Comparison of ENCODE assay signal across 10 cellular contexts in the genomic region with DNA sequence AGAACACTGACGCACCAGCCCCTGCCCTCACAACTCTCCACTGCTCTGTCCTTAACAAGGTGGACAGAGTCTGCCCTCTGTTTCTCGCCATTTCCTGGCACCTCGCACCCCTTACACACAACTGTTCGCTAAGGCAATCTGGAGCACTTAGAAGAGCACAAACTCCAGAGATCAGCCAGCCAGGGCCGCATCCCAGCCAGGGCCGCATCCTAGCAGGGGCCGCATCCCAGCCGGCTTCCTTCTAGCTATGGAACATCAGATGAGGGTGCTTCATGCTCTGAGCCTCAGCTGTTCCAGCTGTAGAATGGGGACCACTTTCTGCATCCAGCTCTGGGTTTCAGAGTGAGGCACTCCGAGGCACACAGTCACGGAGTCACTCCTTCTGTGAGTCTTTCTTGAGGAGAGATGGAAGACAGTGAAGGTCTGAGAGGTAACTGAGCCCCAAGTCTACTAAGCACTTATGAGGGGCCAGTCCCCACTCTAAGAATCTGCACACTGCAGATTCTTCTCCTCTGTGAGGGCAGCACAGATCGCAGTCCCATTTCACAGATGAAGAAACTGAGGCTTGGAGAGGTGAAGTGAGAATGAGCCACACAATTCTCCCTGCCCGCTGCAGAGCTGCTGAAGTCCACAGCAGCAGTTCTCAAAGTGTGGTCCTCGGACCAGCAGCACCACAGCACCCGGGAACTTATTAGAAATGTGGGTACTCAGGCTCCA. TPM values are rescaled to one million over a fixed set of nuclear protein-coding genes. Genes with fewer than 3 reads are reported as not detected.
DNase-seq lines count a peak whose midpoint lies in the region; ATAC-seq and TF ChIP-seq lines count a peak whose summit lies in the region.
"Had no signal": no experiment of that assay in that cellular context is flagged by ENCODE, and none has a peak within 500 bp of the region (broad histone marks: within the 10 kb centered on the region; RNA-seq: fewer than 3 reads in every experiment).

No MANE protein-coding gene starts in this region.

- TF ChIP-seq POLR2A in right lobe of liver (IDR thresholded peaks at IDR 0.05) = no peak

- peaks cover 92% of the 10 kb centered on the region for H3K4me1 Mint-ChIP-seq in activated CD4-positive, alpha-beta T cell treated with anti-CD3 and anti-CD28 coated beads, Interleukin-2, amount 10 ng/mL, durations not matched to agents 7 days and 5 days
- peaks cover 63% of the 10 kb centered on the region for H3K4me1 Mint-ChIP-seq in activated T-helper 17 cell treated with anti-CD3 and anti-CD28 coated beads, Interleukin-2, amount 50 U/mL, for 72 hours

- no peaks in the 10 kb centered on the region for H3K9me3 ChIP-seq in right lobe of liver

- intact Hi-C loops in right lobe of liver (cut with DNase I) = no loop called here

- 84% methylated on average over 9 of the region's 14 CpGs for WGBS in right lobe of liver (ENCODE audit: insufficient coverage, low coverage, low lambda C conversion rate, missing lambda C conversion rate)

- H3K4me1 ChIP-seq in right lobe of liver = peaks cover 0 to 14% (median 0%) of the 10 kb centered on the region in 4 donors

- TF ChIP-seq CTCF in right lobe of liver (IDR thresholded peaks at IDR 0.05) = no peak

- peak overlapping the region in 2 of 3 donors; percentile 9 to 19 for H3K27ac ChIP-seq in right lobe of liver
- peak overlapping the region; percentile 53 for H3K27ac ChIP-seq in substantia nigra (ENCODE audit: low read depth, low read length, poor library complexity, severe bottlenecking)

- no peak for DNase-seq in activated CD4-positive, alpha-beta T cell treated with anti-CD3 and anti-CD28 coated beads, Interleukin-2, amount 10 ng/mL, durations not matched to agents 7 days and 5 days
- no peak for DNase-seq in activated CD4-positive, alpha-beta T cell treated with anti-CD3 and anti-CD28 coated beads, Interleukin-2, amount 50 U/mL, for 1 hour
- peak in 1 of 3 donors; percentile 50 for DNase-seq in right lobe of liver
- no peak for DNase-seq in substantia nigra (lab: John Stamatoyannopoulos, UW)
- no peak for DNase-seq in medulla oblongata (ENCODE audit: extremely low spot score)
- DNase-seq: NCI-H1436, NCI-H774 had no signal

- H3K36me3 ChIP-seq in right lobe of liver = no peaks in the 10 kb centered on the region

- no peaks in the 10 kb centered on the region for H3K27me3 Mint-ChIP-seq in activated CD4-positive, alpha-beta T cell treated with anti-CD3 and anti-CD28 coated beads, Interleukin-2, amount 10 ng/mL, durations not matched to agents 7 days and 5 days
- no peaks in the 10 kb centered on the region for H3K27me3 Mint-ChIP-seq in activated T-helper 17 cell treated with anti-CD3 and anti-CD28 coated beads, Interleukin-2, amount 50 U/mL, for 72 hours

- peak overlapping the region; percentile 67 for H3K4me3 Mint-ChIP-seq in activated CD4-positive, alpha-beta T cell treated with anti-CD3 and anti-CD28 coated beads, Interleukin-2, amount 10 ng/mL, durations not matched to agents 7 days and 5 days
- peak overlapping the region; percentile 98 for H3K4me3 Mint-ChIP-seq in activated T-helper 17 cell treated with anti-CD3 and anti-CD28 coated beads, Interleukin-2, amount 50 U/mL, for 72 hours

- H3K27ac Mint-ChIP-seq in activated CD4-positive, alpha-beta T cell treated with anti-CD3 and anti-CD28 coated beads, Interleukin-2, amount 10 ng/mL, durations not matched to agents 7 days and 5 days = peak overlapping the region; percentile 86
- H3K27ac Mint-ChIP-seq in activated T-helper 17 cell treated with anti-CD3 and anti-CD28 coated beads, Interleukin-2, amount 50 U/mL, for 72 hours = peak overlapping the region; percentile 96

- H3K27me3 ChIP-seq in right lobe of liver = no peaks in the 10 kb centered on the region

- POLR2A ChIA-PET in activated CD4-positive, alpha-beta T cell treated with anti-CD3 and anti-CD28 coated beads, Interleukin-2, amount 10 ng/mL, durations not matched to agents 7 days and 5 days (lab: Charles Lee) = interaction anchor here (0.6 kb wide), 1 partner anchor 82 kb away, joined by 6 read pairs; no protein-coding TSS in a partner anchor

- CTCF ChIA-PET in activated CD4-positive, alpha-beta T cell treated with anti-CD3 and anti-CD28 coated beads, Interleukin-2, amount 10 ng/mL, durations not matched to agents 7 days and 5 days (lab: Charles Lee) = interaction anchor here (0.6 to 1.8 kb wide), 8 partner anchors 10 to 141 kb away, joined by 3 to 8 read pairs (median 3); no protein-coding TSS in a partner anchor

- ATAC-seq in activated T-helper 17 cell treated with anti-CD3 and anti-CD28 coated beads, Interleukin-2, amount 50 U/mL, for 72 hours (replicated peaks) = no peak
- ATAC-seq in right lobe of liver = no peak
- no peak for ATAC-seq in GM18907 (IDR thresholded peaks at IDR 0.05; ENCODE audit: unreplicated experiment)
- no peak for ATAC-seq in activated CD4-positive, CD25-positive, alpha-beta regulatory T cell treated with anti-CD3 and anti-CD28 coated beads, Interleukin-2, amount 50 U/mL, for 24 hours

- H3K36me3 Mint-ChIP-seq in activated CD4-positive, alpha-beta T cell treated with anti-CD3 and anti-CD28 coated beads, Interleukin-2, amount 10 ng/mL, durations not matched to agents 7 days and 5 days (ENCODE audit: low read depth) = peaks cover 78% of the 10 kb centered on the region
- H3K36me3 Mint-ChIP-seq in activated T-helper 17 cell treated with anti-CD3 and anti-CD28 coated beads, Interleukin-2, amount 50 U/mL, for 72 hours (ENCODE audit: low read depth) = peaks cover 51% of the 10 kb centered on the region

- H3K9me3 Mint-ChIP-seq in activated CD4-positive, alpha-beta T cell treated with anti-CD3 and anti-CD28 coated beads, Interleukin-2, amount 10 ng/mL, durations not matched to agents 7 days and 5 days = no peaks in the 10 kb centered on the region
- no peaks in the 10 kb centered on the region for H3K9me3 Mint-ChIP-seq in activated T-helper 17 cell treated with anti-CD3 and anti-CD28 coated beads, Interleukin-2, amount 50 U/mL, for 72 hours

- no peak overlapping the region for H3K4me3 ChIP-seq in right lobe of liver

RNA-seq across cellular contexts. Expression of gene COTL1, which starts 20.9 kb away (rescaled TPM):
- 100 to 1,000 TPM; 780 to 845 TPM for total RNA-seq in activated CD4-positive, alpha-beta T cell treated with anti-CD3 and anti-CD28 coated beads, Interleukin-2, amount 10 ng/mL, durations not matched to agents 7 days and 5 days
- 100 to 1,000 TPM; 250 to 505 TPM for total RNA-seq in activated T-helper 17 cell treated with anti-CD3 and anti-CD28 coated beads, Interleukin-2, amount 50 U/mL, for 72 hours
- total RNA-seq in right lobe of liver = 10 to 100 TPM; 12.4 to 51.0 (median 18.6) TPM

RNA-seq across cellular contexts. Expression of gene KLHL36, which starts 51.4 kb away (rescaled TPM):
- 10 to 100 TPM; 37.5 to 46.2 TPM for total RNA-seq in activated CD4-positive, alpha-beta T cell treated with anti-CD3 and anti-CD28 coated beads, Interleukin-2, amount 10 ng/mL, durations not matched to agents 7 days and 5 days
- 10 to 100 TPM; 52.3 to 65.5 TPM for total RNA-seq in activated T-helper 17 cell treated with anti-CD3 and anti-CD28 coated beads, Interleukin-2, amount 50 U/mL, for 72 hours
- total RNA-seq in right lobe of liver = 10 to 100 TPM; 20.1 to 31.3 (median 21.9) TPM

Comparison
In these comparisons a context has a peak if more than half of its experiments do, and no peak if none do; other contexts are left out.
1. RNA of gene COTL1, which starts 20.9 kb away (total RNA-seq): 780 to 845 TPM in activated CD4-positive, alpha-beta T cell treated with anti-CD3 and anti-CD28 coated beads, Interleukin-2, amount 10 ng/mL, durations not matched to agents 7 days and 5 days and 250 to 505 TPM in activated T-helper 17 cell treated with anti-CD3 and anti-CD28 coated beads, Interleukin-2, amount 50 U/mL, for 72 hours; 12.4 to 51.0 TPM in right lobe of liver; every median in the first group is over 4 times any median in the second.